Comparison of ENCODE assay signal across 9 cellular contexts in genomic region chr3:188348445-188349244, GRCh38.
DNase-seq lines count a peak whose midpoint lies in the region; ATAC-seq lines count a peak whose summit lies in the region.
"Had no signal": no experiment of that assay in that cellular context is flagged by ENCODE, and none has a peak within 500 bp of the region (broad histone marks: within the 10 kb centered on the region; RNA-seq: fewer than 3 reads in every experiment).

No MANE protein-coding gene starts in this region.

- no peak overlapping the region for H3K23ac ChIP-seq in mesenchymal stem cell (ENCODE audit: low read length in 2 of 2)

- H3K14ac ChIP-seq in mesenchymal stem cell (ENCODE audit: low read length in 2 of 2), result no peak overlapping the region

- in situ Hi-C loops in ACHN (cut with HindIII; ENCODE audit: low pct_ligation_motif_present, low pct_unique_long_range_greater_than_20kb, low sequenced_read_pairs), result no loop called here

- H3K4me3 ChIP-seq in mesenchymal stem cell (ENCODE audit: insufficient read depth in 1 of 2, low read depth in 1 of 2, low read length in 2 of 2), result peak overlapping the region in 1 of 2 experiments; percentile 1
- H3K4me3 ChIP-seq in effector memory CD4-positive, alpha-beta T cell (ENCODE audit: insufficient read depth, low read depth, low read length, poor library complexity, severe bottlenecking), result no peak overlapping the region

- H3K27me3 ChIP-seq in mesenchymal stem cell (ENCODE audit: control insufficient read depth in 1 of 2, insufficient read depth in 1 of 2, low read length in 2 of 2), result no peaks in the 10 kb centered on the region
- no peaks in the 10 kb centered on the region for H3K27me3 ChIP-seq in effector memory CD4-positive, alpha-beta T cell (replicated peaks; ENCODE audit: control insufficient read depth, insufficient read depth, low read length, poor library complexity, severe bottlenecking)

- no peak overlapping the region for H4K8ac ChIP-seq in mesenchymal stem cell (ENCODE audit: low read length)

- peak; percentile 89 for DNase-seq in ACHN
- DNase-seq in M059J (ENCODE audit: low read depth), result peak; percentile 95
- peak; percentile 96 for DNase-seq in dermis blood vessel endothelial cell
- DNase-seq in mesenchymal stem cell, result peak; percentile 86
- DNase-seq in effector memory CD4-positive, alpha-beta T cell, result no peak
- DNase-seq in D341Med (ENCODE audit: low spot score), result no peak
- DNase-seq: DND-41 had no signal

- no peaks in the 10 kb centered on the region for H3K9me3 ChIP-seq in mesenchymal stem cell (ENCODE audit: control insufficient read depth, low read length)
- H3K9me3 ChIP-seq in effector memory CD4-positive, alpha-beta T cell (ENCODE audit: control insufficient read depth, low read length), result no peaks in the 10 kb centered on the region

- peak overlapping the region; percentile 48 for H3K9ac ChIP-seq in mesenchymal stem cell (ENCODE audit: low read length)

- peak overlapping the region; percentile 6 for H2AK5ac ChIP-seq in mesenchymal stem cell (ENCODE audit: low read length, severe bottlenecking)

- no peak overlapping the region for H2BK15ac ChIP-seq in mesenchymal stem cell (ENCODE audit: low read depth, poor library complexity, severe bottlenecking)

- H3K18ac ChIP-seq in mesenchymal stem cell (ENCODE audit: low read depth in 1 of 2, low read length in 2 of 2), result no peak overlapping the region

- no peak overlapping the region for H3K4ac ChIP-seq in mesenchymal stem cell (ENCODE audit: low read depth in 1 of 2, low read length in 2 of 2)

- H2AFZ ChIP-seq in mesenchymal stem cell (ENCODE audit: low read depth, low read length), result no peak overlapping the region

- peaks cover 0 to 3% of the 10 kb centered on the region in 2 experiments for H3K36me3 ChIP-seq in mesenchymal stem cell (ENCODE audit: control insufficient read depth in 1 of 2, insufficient read depth in 2 of 2, low read depth in 1 of 2, low read length in 2 of 2)
- H3K36me3 ChIP-seq in effector memory CD4-positive, alpha-beta T cell (ENCODE audit: control insufficient read depth, insufficient read depth, low read length), result no peaks in the 10 kb centered on the region

- peaks cover 11% of the 10 kb centered on the region for H3K4me1 ChIP-seq in mesenchymal stem cell (ENCODE audit: control insufficient read depth, insufficient read depth, low read depth, low read length)
- no peaks in the 10 kb centered on the region for H3K4me1 ChIP-seq in effector memory CD4-positive, alpha-beta T cell (ENCODE audit: control insufficient read depth, insufficient read depth, low read length, poor library complexity, severe bottlenecking)

- H3K4me2 ChIP-seq in mesenchymal stem cell (ENCODE audit: low read length, poor library complexity, severe bottlenecking), result peak overlapping the region; percentile 49

- H3K27ac ChIP-seq in mesenchymal stem cell (ENCODE audit: low read length, poor library complexity, severe bottlenecking), result peak overlapping the region; percentile 96
- H3K27ac ChIP-seq in effector memory CD4-positive, alpha-beta T cell (ENCODE audit: insufficient read depth, low read length, poor library complexity, severe bottlenecking), result no peak overlapping the region

- WGBS in mesenchymal stem cell, result 22% methylated on average over 6 of the region's 7 CpGs

- no peak for ATAC-seq in HG02870 (IDR thresholded peaks at IDR 0.05; ENCODE audit: unreplicated experiment)
- no peak for ATAC-seq in GM18502 (IDR thresholded peaks at IDR 0.05; ENCODE audit: poor library complexity, unreplicated experiment)

- peaks cover 24% of the 10 kb centered on the region for H3K79me1 ChIP-seq in mesenchymal stem cell (replicated peaks; ENCODE audit: low read length, poor library complexity, severe bottlenecking)

- H2BK5ac ChIP-seq in mesenchymal stem cell (ENCODE audit: low read depth, low read length, poor library complexity, severe bottlenecking), result no peak overlapping the region

- H2BK12ac ChIP-seq in mesenchymal stem cell (ENCODE audit: low read length in 2 of 2), result no peak overlapping the region

- H2BK120ac ChIP-seq in mesenchymal stem cell (ENCODE audit: low read depth, low read length), result no peak overlapping the region

- no peak overlapping the region for H4K91ac ChIP-seq in mesenchymal stem cell (ENCODE audit: low read length)

Comparison
In these comparisons a context has a peak if more than half of its experiments do, and no peak if none do; other contexts are left out.
1. DNase-seq: peak in ACHN (single experiment), M059J (single experiment), dermis blood vessel endothelial cell (single experiment) and mesenchymal stem cell (single experiment); none in effector memory CD4-positive, alpha-beta T cell (0 of 3) and D341Med (single experiment).